Comparison of ENCODE assay signal across 1 cellular context in the genomic region with DNA sequence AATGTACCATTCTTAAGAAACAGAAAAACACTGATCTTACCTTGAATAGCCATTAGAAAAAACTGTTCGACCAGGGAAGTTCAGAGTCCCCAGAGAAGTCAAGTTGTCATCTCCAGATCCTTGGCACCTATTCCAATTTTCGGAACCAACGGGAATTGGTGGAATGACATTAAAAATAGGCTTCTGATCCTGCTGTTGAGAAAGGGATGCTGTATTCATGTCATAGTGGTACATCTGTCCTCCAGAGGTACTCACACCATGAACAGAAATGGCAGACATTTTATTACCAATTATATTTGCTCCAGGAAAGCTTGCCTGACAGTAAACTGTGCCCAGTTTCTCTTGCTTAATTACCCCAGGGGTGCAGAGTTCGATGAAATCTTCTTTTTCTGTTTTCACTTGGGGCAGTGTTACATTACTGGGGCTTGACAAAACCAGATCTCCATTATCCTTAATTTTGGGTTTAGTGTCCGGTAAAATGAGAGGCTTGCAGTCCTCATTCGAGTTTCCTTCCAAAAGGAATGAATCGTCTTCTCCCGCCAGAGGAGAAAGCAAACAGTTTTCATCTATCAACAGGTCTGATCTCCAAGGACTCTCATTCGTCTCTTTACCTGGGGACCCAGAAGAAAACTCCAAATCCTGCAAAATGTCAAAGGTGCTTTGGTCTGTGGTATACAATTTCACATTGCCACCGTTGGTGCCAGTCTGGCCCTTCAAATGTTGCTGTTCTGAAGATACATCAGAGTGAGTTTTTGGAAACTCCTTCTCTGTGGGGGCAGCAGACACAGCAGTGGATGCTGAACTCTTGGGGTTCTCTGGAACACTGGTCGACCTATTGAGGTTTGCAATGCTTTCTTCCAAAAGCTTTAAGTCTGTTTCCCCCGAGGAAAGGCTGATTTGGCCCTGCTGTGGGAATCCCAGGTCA.
TF ChIP-seq lines count a peak whose summit lies in the region.

No MANE protein-coding gene starts in this region.

TF ChIP-seq in GM12878, 131 proteins besides CTCF, POLR2A, EP300 and RAD21 (continued from another document):
- TF ChIP-seq, protein P1, sequence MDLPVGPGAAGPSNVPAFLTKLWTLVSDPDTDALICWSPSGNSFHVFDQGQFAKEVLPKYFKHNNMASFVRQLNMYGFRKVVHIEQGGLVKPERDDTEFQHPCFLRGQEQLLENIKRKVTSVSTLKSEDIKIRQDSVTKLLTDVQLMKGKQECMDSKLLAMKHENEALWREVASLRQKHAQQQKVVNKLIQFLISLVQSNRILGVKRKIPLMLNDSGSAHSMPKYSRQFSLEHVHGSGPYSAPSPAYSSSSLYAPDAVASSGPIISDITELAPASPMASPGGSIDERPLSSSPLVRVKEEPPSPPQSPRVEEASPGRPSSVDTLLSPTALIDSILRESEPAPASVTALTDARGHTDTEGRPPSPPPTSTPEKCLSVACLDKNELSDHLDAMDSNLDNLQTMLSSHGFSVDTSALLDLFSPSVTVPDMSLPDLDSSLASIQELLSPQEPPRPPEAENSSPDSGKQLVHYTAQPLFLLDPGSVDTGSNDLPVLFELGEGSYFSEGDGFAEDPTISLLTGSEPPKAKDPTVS (IDR thresholded peaks at IDR 0.05; ENCODE audit: low read depth, low read length), result no peak
- TF ChIP-seq ZNF207 (IDR thresholded peaks at IDR 0.05; ENCODE audit: borderline replicate concordance) (no peak), FOXM1 (IDR thresholded peaks at IDR 0.05; ENCODE audit: low read depth, low read length) (no peak; the same call in 1 of the 2 replicates), DPF2 (IDR thresholded peaks at IDR 0.05) (0 out of 2 replicates have a peak, but pooled peaks have one; percentile 29), YY1 (IDR thresholded peaks at IDR 0.05; ENCODE audit: low read depth, low read length) (no peak), HDGF (IDR thresholded peaks at IDR 0.05) (no peak)
- TF ChIP-seq, protein P2, sequence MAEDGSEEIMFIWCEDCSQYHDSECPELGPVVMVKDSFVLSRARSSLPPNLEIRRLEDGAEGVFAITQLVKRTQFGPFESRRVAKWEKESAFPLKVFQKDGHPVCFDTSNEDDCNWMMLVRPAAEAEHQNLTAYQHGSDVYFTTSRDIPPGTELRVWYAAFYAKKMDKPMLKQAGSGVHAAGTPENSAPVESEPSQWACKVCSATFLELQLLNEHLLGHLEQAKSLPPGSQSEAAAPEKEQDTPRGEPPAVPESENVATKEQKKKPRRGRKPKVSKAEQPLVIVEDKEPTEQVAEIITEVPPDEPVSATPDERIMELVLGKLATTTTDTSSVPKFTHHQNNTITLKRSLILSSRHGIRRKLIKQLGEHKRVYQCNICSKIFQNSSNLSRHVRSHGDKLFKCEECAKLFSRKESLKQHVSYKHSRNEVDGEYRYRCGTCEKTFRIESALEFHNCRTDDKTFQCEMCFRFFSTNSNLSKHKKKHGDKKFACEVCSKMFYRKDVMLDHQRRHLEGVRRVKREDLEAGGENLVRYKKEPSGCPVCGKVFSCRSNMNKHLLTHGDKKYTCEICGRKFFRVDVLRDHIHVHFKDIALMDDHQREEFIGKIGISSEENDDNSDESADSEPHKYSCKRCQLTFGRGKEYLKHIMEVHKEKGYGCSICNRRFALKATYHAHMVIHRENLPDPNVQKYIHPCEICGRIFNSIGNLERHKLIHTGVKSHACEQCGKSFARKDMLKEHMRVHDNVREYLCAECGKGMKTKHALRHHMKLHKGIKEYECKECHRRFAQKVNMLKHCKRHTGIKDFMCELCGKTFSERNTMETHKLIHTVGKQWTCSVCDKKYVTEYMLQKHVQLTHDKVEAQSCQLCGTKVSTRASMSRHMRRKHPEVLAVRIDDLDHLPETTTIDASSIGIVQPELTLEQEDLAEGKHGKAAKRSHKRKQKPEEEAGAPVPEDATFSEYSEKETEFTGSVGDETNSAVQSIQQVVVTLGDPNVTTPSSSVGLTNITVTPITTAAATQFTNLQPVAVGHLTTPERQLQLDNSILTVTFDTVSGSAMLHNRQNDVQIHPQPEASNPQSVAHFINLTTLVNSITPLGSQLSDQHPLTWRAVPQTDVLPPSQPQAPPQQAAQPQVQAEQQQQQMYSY (CRISPR knock-in tag; IDR thresholded peaks at IDR 0.05), result no peak
- TF ChIP-seq, protein P3, sequence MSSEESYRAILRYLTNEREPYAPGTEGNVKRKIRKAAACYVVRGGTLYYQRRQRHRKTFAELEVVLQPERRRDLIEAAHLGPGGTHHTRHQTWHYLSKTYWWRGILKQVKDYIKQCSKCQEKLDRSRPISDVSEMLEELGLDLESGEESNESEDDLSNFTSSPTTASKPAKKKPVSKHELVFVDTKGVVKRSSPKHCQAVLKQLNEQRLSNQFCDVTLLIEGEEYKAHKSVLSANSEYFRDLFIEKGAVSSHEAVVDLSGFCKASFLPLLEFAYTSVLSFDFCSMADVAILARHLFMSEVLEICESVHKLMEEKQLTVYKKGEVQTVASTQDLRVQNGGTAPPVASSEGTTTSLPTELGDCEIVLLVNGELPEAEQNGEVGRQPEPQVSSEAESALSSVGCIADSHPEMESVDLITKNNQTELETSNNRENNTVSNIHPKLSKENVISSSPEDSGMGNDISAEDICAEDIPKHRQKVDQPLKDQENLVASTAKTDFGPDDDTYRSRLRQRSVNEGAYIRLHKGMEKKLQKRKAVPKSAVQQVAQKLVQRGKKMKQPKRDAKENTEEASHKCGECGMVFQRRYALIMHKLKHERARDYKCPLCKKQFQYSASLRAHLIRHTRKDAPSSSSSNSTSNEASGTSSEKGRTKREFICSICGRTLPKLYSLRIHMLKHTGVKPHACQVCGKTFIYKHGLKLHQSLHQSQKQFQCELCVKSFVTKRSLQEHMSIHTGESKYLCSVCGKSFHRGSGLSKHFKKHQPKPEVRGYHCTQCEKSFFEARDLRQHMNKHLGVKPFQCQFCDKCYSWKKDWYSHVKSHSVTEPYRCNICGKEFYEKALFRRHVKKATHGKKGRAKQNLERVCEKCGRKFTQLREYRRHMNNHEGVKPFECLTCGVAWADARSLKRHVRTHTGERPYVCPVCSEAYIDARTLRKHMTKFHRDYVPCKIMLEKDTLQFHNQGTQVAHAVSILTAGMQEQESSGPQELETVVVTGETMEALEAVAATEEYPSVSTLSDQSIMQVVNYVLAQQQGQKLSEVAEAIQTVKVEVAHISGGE (CRISPR knock-in tag; IDR thresholded peaks at IDR 0.05), result no peak
